ENCODE assay signal across 17 cellular contexts in the genomic region with DNA sequence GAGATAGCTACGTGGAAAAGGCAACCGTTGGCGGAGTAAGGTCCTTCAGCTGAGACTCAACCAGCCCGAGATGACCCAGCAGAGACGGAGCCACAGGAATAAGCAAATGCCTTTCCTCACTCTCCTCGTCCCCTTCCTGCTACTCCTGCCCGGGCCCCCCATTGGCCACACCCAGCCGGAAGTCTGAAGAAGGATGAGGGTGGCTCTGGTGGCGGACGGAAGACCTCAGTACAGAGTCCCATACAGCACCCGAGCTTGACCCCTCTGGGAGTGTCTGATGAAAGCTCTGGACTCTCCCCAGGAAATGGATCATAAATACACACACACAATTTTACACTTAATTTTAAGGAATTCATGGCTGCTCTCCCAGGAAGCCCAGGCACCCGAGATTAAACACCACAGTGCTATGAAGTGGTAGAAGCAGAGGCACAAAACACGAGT.
DNase-seq lines count a peak whose midpoint lies in the region; ATAC-seq and TF ChIP-seq lines count a peak whose summit lies in the region.
"Had no signal": no experiment of that assay in that cellular context is flagged by ENCODE, and none has a peak within 500 bp of the region (broad histone marks: within the 10 kb centered on the region; RNA-seq: fewer than 3 reads in every experiment).

No MANE protein-coding gene starts in this region.

- H3K27me3 ChIP-seq in adrenal gland (no peaks in the 10 kb centered on the region), right atrium auricular region (no peaks in the 10 kb centered on the region), colonic mucosa (no peaks in the 10 kb centered on the region), gastroesophageal sphincter (no peaks in the 10 kb centered on the region)
- H3K27me3 ChIP-seq: breast epithelium had no signal

- no peak overlapping the region for H3K9ac ChIP-seq in colonic mucosa (ENCODE audit: low read depth in 2 of 2, low read length in 2 of 2)

- no peak for ATAC-seq in gastroesophageal sphincter

- H3K4me1 ChIP-seq in adrenal gland (replicated peaks in 1 of 2) (peaks cover 0 to 7% of the 10 kb centered on the region in 2 donors), right atrium auricular region (peaks cover 0 to 14% of the 10 kb centered on the region in 2 donors), colonic mucosa (peaks cover 12% of the 10 kb centered on the region), gastroesophageal sphincter (peaks cover 0 to 28% (median 5%) of the 10 kb centered on the region in 3 donors)
- H3K4me1 ChIP-seq: breast epithelium had no signal

- WGBS in adrenal gland, 4 donors = 51 to 60% (median 53%) methylated on average over 12 to 13 of the region's 13 CpGs
- WGBS in gastroesophageal sphincter (ENCODE audit: low coverage in 1 of 2), 2 donors = 52 to 65% methylated on average over 3 to 11 of the region's 13 CpGs

- peak overlapping the region in 4 of 5 donors; percentile 17 to 83 (median 47) for H3K27ac ChIP-seq in adrenal gland
- peak overlapping the region; percentile 16 to 34 for H3K27ac ChIP-seq in right atrium auricular region
- H3K27ac ChIP-seq in colonic mucosa = no peak overlapping the region
- peak overlapping the region in 2 of 4 donors; percentile 3 to 5 for H3K27ac ChIP-seq in gastroesophageal sphincter
- H3K27ac ChIP-seq: RWPE1 had no signal

- no peak for TF ChIP-seq CTCF in adrenal gland (IDR thresholded peaks at IDR 0.05)
- TF ChIP-seq CTCF in right atrium auricular region (IDR thresholded peaks at IDR 0.05) = no peak
- TF ChIP-seq CTCF in colonic mucosa (IDR thresholded peaks at IDR 0.05) = no peak
- no peak for TF ChIP-seq CTCF in gastroesophageal sphincter (IDR thresholded peaks at IDR 0.05)

- H3K9me3 ChIP-seq in adrenal gland (replicated peaks in 1 of 3) (no peaks in the 10 kb centered on the region), right atrium auricular region (no peaks in the 10 kb centered on the region), colonic mucosa (no peaks in the 10 kb centered on the region), gastroesophageal sphincter (no peaks in the 10 kb centered on the region)
- H3K9me3 ChIP-seq: breast epithelium had no signal

- H3K36me3 ChIP-seq in adrenal gland (replicated peaks in 1 of 2) = no peaks in the 10 kb centered on the region
- H3K36me3 ChIP-seq in right atrium auricular region = no peaks in the 10 kb centered on the region
- H3K36me3 ChIP-seq in colonic mucosa = no peaks in the 10 kb centered on the region
- H3K36me3 ChIP-seq in gastroesophageal sphincter = no peaks in the 10 kb centered on the region
- H3K36me3 ChIP-seq: breast epithelium had no signal

- no peak for TF ChIP-seq POLR2A in adrenal gland (IDR thresholded peaks at IDR 0.05)
- no peak for TF ChIP-seq POLR2A in gastroesophageal sphincter (IDR thresholded peaks at IDR 0.05)

- intact Hi-C loops in adrenal gland (cut with DNase I) (no loop called here), posterior vena cava (cut with DNase I) (no loop called here), colonic mucosa (cut with DNase I) (no loop called here)

- TF ChIP-seq EP300 in gastroesophageal sphincter (IDR thresholded peaks at IDR 0.05) = no peak

- no peak overlapping the region for H3K4me3 ChIP-seq in adrenal gland
- H3K4me3 ChIP-seq in right atrium auricular region = no peak overlapping the region
- H3K4me3 ChIP-seq in colonic mucosa = no peak overlapping the region
- no peak overlapping the region for H3K4me3 ChIP-seq in gastroesophageal sphincter
- H3K4me3 ChIP-seq: breast epithelium had no signal

- DNase-seq in CMK (ENCODE audit: low read depth) = peak; percentile 26
- peak in 6 of 7 donors; percentile 26 to 73 (median 42) for DNase-seq in adrenal gland
- DNase-seq in right atrium auricular region (ENCODE audit: low spot score) = no peak
- peak; percentile 79 for DNase-seq in posterior vena cava (ENCODE audit: low spot score)
- no peak for DNase-seq in DMS53 treated with DMSO at 0.1 percent for 48 hours (lab: John Stamatoyannopoulos, UW; ENCODE audit: unreplicated experiment)
- no peak for DNase-seq in colonic mucosa
- no peak for DNase-seq in kidney glomerular epithelial cell (lab: John Stamatoyannopoulos, UW)
- DNase-seq: activated CD4-positive, alpha-beta T cell treated with anti-CD3 and anti-CD28 coated beads, Interleukin-2, amount 50 U/mL, for 48 hours; activated naive CD4-positive, alpha-beta T cell treated with Interleukin-2 at 50 U/mL for 16 hours; hypothalamus; NCI-H1105; NCI-H524 treated with DMSO at 0.1 percent for 48 hours; nucleus accumbens; T-helper 9 cell had no signal

Comparison
In these comparisons a context has a peak if more than half of its experiments do, and no peak if none do; other contexts are left out.
1. DNase-seq: peak in CMK (single experiment), adrenal gland (6 of 7) and posterior vena cava (single experiment); none in right atrium auricular region (single experiment), DMS53 treated with DMSO at 0.1 percent for 48 hours (single experiment), colonic mucosa (single experiment) and kidney glomerular epithelial cell (single experiment).